Comparison of ENCODE assay signal across 8 cellular contexts in genomic region chr16:2224183-2224486, GRCh38. TPM values are rescaled to one million over a fixed set of nuclear protein-coding genes. Genes with fewer than 3 reads are reported as not detected.
A peak's percentile ranks its signal among the peaks of the same experiment; 100 is the strongest.
DNase-seq lines count a peak whose midpoint lies in the region; ATAC-seq lines count a peak whose summit lies in the region.

No MANE protein-coding gene starts in this region.

- DNase-seq in CD8-positive, alpha-beta memory T cell, result no peak
- DNase-seq in activated naive CD4-positive, alpha-beta T cell treated with anti-CD3 and anti-CD28 coated beads, Interleukin-2, amount 50 U/mL, for 72 hours (ENCODE audit: low spot score in 2 of 2), result no peak
- DNase-seq in NCI-H1417 (lab: John Stamatoyannopoulos, UW), result no peak

- H3K27ac ChIP-seq in CD8-positive, alpha-beta memory T cell (ENCODE audit: low read depth, low read length), result peak overlapping the region; percentile 82
- H3K27ac ChIP-seq in iPS-20b (ENCODE audit: low read length) (peak overlapping the region; percentile 62), stomach smooth muscle (ENCODE audit: low read length) (peak overlapping the region; percentile 55)

- H3K27me3 Mint-ChIP-seq in CD8-positive, alpha-beta memory T cell, result no peaks in the 10 kb centered on the region

- peaks cover 0 to 17% (median 0%) of the 10 kb centered on the region in 3 donors for H3K36me3 Mint-ChIP-seq in CD8-positive, alpha-beta memory T cell
- no peaks in the 10 kb centered on the region for H3K36me3 Mint-ChIP-seq in activated naive CD4-positive, alpha-beta T cell treated with anti-CD3 and anti-CD28 coated beads, Interleukin-2, amount 50 U/mL, for 72 hours

- H3K4me1 Mint-ChIP-seq in CD8-positive, alpha-beta memory T cell, result peaks cover 9 to 32% (median 17%) of the 10 kb centered on the region in 3 donors

- H3K4me1 ChIP-seq in CD8-positive, alpha-beta memory T cell (ENCODE audit: insufficient read depth, low read length), result peaks cover 11% of the 10 kb centered on the region
- H3K4me1 ChIP-seq in iPS-20b (ENCODE audit: insufficient read depth, low read length) (no peaks in the 10 kb centered on the region), stomach smooth muscle (ENCODE audit: control insufficient read depth, insufficient read depth, low read length) (peaks cover 25% of the 10 kb centered on the region)

- CTCF ChIA-PET in CD8-positive, alpha-beta memory T cell (lab: Charles Lee), result no interaction called here

- H3K27ac Mint-ChIP-seq in CD8-positive, alpha-beta memory T cell, result peak overlapping the region in 7 of 8 donors; percentile 23 to 93 (median 54)
- peak overlapping the region; percentile 80 to 81 for H3K27ac Mint-ChIP-seq in activated naive CD4-positive, alpha-beta T cell treated with anti-CD3 and anti-CD28 coated beads, Interleukin-2, amount 50 U/mL, for 72 hours

- H3K9ac ChIP-seq in iPS-20b (ENCODE audit: low read depth, low read length) (peak overlapping the region; percentile 92), stomach smooth muscle (ENCODE audit: low read length in 2 of 2) (peak overlapping the region; percentile 83 to 87)

- peak overlapping the region; percentile 87 for H3K4me3 ChIP-seq in CD8-positive, alpha-beta memory T cell (ENCODE audit: low read length)
- H3K4me3 ChIP-seq in iPS-20b (ENCODE audit: low read length), result peak overlapping the region; percentile 78
- peak overlapping the region; percentile 85 to 88 for H3K4me3 ChIP-seq in stomach smooth muscle (ENCODE audit: low read length in 2 of 2)

- H3K36me3 ChIP-seq in CD8-positive, alpha-beta memory T cell (ENCODE audit: insufficient read depth, low read length), result peaks cover under 1% of the 10 kb centered on the region
- peaks cover 4% of the 10 kb centered on the region; the same call in 1 of the 2 replicates for H3K36me3 ChIP-seq in iPS-20b (ENCODE audit: insufficient read depth, low read depth, low read length)
- H3K36me3 ChIP-seq in stomach smooth muscle (ENCODE audit: control insufficient read depth in 2 of 2, insufficient read depth in 2 of 2, low read length in 2 of 2), result peaks cover 10 to 11% of the 10 kb centered on the region in 2 donors

- POLR2A ChIA-PET in CD8-positive, alpha-beta memory T cell (lab: Charles Lee), result interaction anchor here (1.9 kb wide), 1 partner anchor 10 kb away, joined by 12 read pairs; the partner anchor contains the start of gene PGP

- ATAC-seq in HG02623 (IDR thresholded peaks at IDR 0.05; ENCODE audit: unreplicated experiment), result peak; percentile 8
- no peak for ATAC-seq in activated naive CD4-positive, alpha-beta T cell treated with anti-CD3 and anti-CD28 coated beads, Interleukin-2, amount 50 U/mL, for 72 hours
- no peak for ATAC-seq in HG02870 (IDR thresholded peaks at IDR 0.05; ENCODE audit: unreplicated experiment)
- ATAC-seq in GM18867 (IDR thresholded peaks at IDR 0.05; ENCODE audit: unreplicated experiment), result no peak

- H3K9me3 ChIP-seq in CD8-positive, alpha-beta memory T cell (ENCODE audit: low read length), result no peaks in the 10 kb centered on the region
- H3K9me3 ChIP-seq in iPS-20b (ENCODE audit: insufficient read depth, low read depth, low read length) (no peaks in the 10 kb centered on the region), stomach smooth muscle (ENCODE audit: control insufficient read depth in 2 of 2, low read length in 2 of 2) (no peaks in the 10 kb centered on the region)

- peak overlapping the region; percentile 78 to 94 (median 84) for H3K4me3 Mint-ChIP-seq in CD8-positive, alpha-beta memory T cell

- no peaks in the 10 kb centered on the region for H3K9me3 Mint-ChIP-seq in CD8-positive, alpha-beta memory T cell
- no peaks in the 10 kb centered on the region for H3K9me3 Mint-ChIP-seq in activated naive CD4-positive, alpha-beta T cell treated with anti-CD3 and anti-CD28 coated beads, Interleukin-2, amount 50 U/mL, for 72 hours

- no peaks in the 10 kb centered on the region for H3K27me3 ChIP-seq in CD8-positive, alpha-beta memory T cell (ENCODE audit: insufficient read depth, low read length, poor library complexity, severe bottlenecking)
- H3K27me3 ChIP-seq in iPS-20b (ENCODE audit: insufficient read depth, low read length) (no peaks in the 10 kb centered on the region), stomach smooth muscle (ENCODE audit: control insufficient read depth in 1 of 2, insufficient read depth in 2 of 2, low read length in 2 of 2) (no peaks in the 10 kb centered on the region)

RNA-seq across cellular contexts. Expression of gene E4F1, which starts 0.7 kb away (rescaled TPM):
- 10 to 100 TPM; 28.9 to 29.8 TPM for total RNA-seq in CD8-positive, alpha-beta memory T cell
- polyA plus RNA-seq in CD8-positive, alpha-beta memory T cell, result 16.5 TPM
- total RNA-seq in activated naive CD4-positive, alpha-beta T cell treated with anti-CD3 and anti-CD28 coated beads, Interleukin-2, amount 50 U/mL, for 72 hours, result 10 to 100 TPM; 19.0 to 22.5 TPM

RNA-seq across cellular contexts. Expression of gene PGP, which starts 9.5 kb away (rescaled TPM):
- total RNA-seq in CD8-positive, alpha-beta memory T cell, result 10 to 100 TPM; 27.3 to 30.9 TPM
- 14.7 TPM for polyA plus RNA-seq in CD8-positive, alpha-beta memory T cell
- 10 to 100 TPM; 15.1 to 20.9 TPM for total RNA-seq in activated naive CD4-positive, alpha-beta T cell treated with anti-CD3 and anti-CD28 coated beads, Interleukin-2, amount 50 U/mL, for 72 hours

RNA-seq across cellular contexts. Expression of gene DNASE1L2, which starts 12.1 kb away (rescaled TPM):
- 1 to 10 TPM; 1.4 to 1.5 TPM for total RNA-seq in CD8-positive, alpha-beta memory T cell
- polyA plus RNA-seq in CD8-positive, alpha-beta memory T cell, result not detected
- total RNA-seq in activated naive CD4-positive, alpha-beta T cell treated with anti-CD3 and anti-CD28 coated beads, Interleukin-2, amount 50 U/mL, for 72 hours, result 1 to 10 TPM; 1.3 to 1.5 TPM

RNA-seq across cellular contexts. Expression of gene BRICD5, which starts 13.5 kb away (rescaled TPM):
- total RNA-seq in CD8-positive, alpha-beta memory T cell, result 10 to 100 TPM in 1 of 2 experiments, 1 to 10 TPM in 1; 8.4 to 10.9 TPM
- 0.14 TPM for polyA plus RNA-seq in CD8-positive, alpha-beta memory T cell
- 10 to 100 TPM in 1 of 2 donors, 1 to 10 TPM in 1; 6.3 to 10.3 TPM for total RNA-seq in activated naive CD4-positive, alpha-beta T cell treated with anti-CD3 and anti-CD28 coated beads, Interleukin-2, amount 50 U/mL, for 72 hours

RNA-seq across cellular contexts. Expression of gene MLST8, which starts 18.9 kb away (rescaled TPM):
- 10 to 100 TPM; 75.4 to 76.8 TPM for total RNA-seq in CD8-positive, alpha-beta memory T cell
- polyA plus RNA-seq in CD8-positive, alpha-beta memory T cell, result 30.8 TPM
- 10 to 100 TPM; 49.5 to 52.2 TPM for total RNA-seq in activated naive CD4-positive, alpha-beta T cell treated with anti-CD3 and anti-CD28 coated beads, Interleukin-2, amount 50 U/mL, for 72 hours
